In the genomic region with DNA sequence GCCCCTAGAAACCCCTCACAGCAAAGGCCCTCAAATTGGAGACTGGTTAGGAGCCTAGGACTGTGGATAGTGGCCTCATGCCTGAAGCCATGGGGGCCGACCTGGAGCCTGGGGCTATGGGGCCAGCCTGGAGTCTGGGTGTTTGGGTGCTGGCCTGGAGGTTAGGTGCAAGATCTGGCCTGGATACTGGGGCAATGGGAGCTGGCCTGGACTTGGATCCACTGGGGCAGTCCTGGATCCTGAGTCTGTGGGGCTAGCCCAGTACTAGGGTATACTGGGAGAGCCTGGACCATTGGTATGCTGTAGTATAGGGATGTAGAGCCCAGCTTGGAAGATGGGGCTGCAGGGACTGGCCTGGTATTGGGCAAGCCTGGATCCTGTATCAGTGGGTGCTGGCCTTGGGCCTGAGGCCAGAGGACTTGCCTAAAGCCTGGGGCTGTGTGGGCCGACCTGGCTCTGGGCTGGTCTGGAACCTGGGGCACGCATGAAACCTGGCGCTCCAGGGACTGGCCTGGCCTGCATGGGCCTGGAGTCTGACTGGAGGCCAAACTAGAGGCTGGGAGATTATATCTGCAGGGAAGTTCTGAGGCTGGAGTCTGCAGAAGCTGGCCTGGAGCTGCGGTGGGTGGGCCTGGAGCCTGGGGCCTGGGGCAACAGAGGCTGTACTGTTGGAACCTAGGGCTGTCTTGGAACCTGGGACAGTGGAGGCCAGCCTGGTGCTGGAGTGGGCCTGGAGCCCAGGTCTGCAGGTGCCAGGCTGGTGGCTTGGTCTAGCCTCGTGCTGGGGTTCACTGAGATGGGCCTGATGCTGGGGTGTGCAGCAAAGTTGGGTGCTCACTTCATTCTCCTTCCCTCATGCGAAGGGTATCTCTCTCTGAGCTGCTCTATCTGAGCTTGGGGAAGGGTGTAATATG, we compare ENCODE assay signal across 21 cellular contexts.
"Had no signal": no experiment of that assay in that cellular context is flagged by ENCODE, and none has a peak within 500 bp of the region (broad histone marks: within the 10 kb centered on the region; RNA-seq: fewer than 3 reads in every experiment).

No MANE protein-coding gene starts in this region.

- H3K36me3 Mint-ChIP-seq: activated naive CD4-positive, alpha-beta T cell treated with anti-CD3 and anti-CD28 coated beads, Interleukin-2, amount 10 ng/mL, durations not matched to agents 7 days and 5 days; memory B cell; naive thymus-derived CD8-positive, alpha-beta T cell had no signal

- H3K27me3 Mint-ChIP-seq: activated CD4-positive, alpha-beta memory T cell treated with anti-CD3 and anti-CD28 coated beads, Interleukin-2, amount 10 ng/mL, durations not matched to agents 7 days and 5 days; activated naive CD8-positive, alpha-beta T cell treated with anti-CD3 and anti-CD28 coated beads, Interleukin-2, amount 50 U/mL, for 24 hours; central memory CD8-positive, alpha-beta T cell; memory B cell; naive thymus-derived CD8-positive, alpha-beta T cell had no signal

- H3K9me3 ChIP-seq: colonic mucosa, testis had no signal

- H3K4me3 ChIP-seq: colonic mucosa, esophagus muscularis mucosa, gastroesophageal sphincter, heart left ventricle, testis had no signal

- DNase-seq: activated CD4-positive, alpha-beta memory T cell treated with anti-CD3 and anti-CD28 coated beads, Interleukin-2, amount 10 ng/mL, durations not matched to agents 7 days and 5 days; activated CD4-positive, alpha-beta T cell treated with anti-CD3 and anti-CD28 coated beads for 48 hours; activated CD4-positive, CD25-positive, alpha-beta regulatory T cell; activated effector memory CD4-positive, alpha-beta T cell treated with Interleukin-2 at 50 U/mL for 16 hours; activated naive CD4-positive, alpha-beta T cell treated with anti-CD3 and anti-CD28 coated beads, Interleukin-2, amount 10 ng/mL, durations not matched to agents 7 days and 5 days; activated naive CD8-positive, alpha-beta T cell treated with anti-CD3 and anti-CD28 coated beads, Interleukin-2, amount 50 U/mL, for 24 hours; activated T-cell treated with anti-CD3 and anti-CD28 coated beads, Interleukin-2, amount 50 U/mL, for 4 hours; anterior cingulate cortex; brain microvascular endothelial cell; colonic mucosa; left ventricle myocardium superior; naive thymus-derived CD8-positive, alpha-beta T cell; nucleus accumbens; retina; stimulated activated CD4-positive, alpha-beta T cell treated with anti-CD3 and anti-CD28 coated beads, Interleukin-2, amount 100 ng/mL, for 24 hours; testis had no signal

- H3K27me3 ChIP-seq: brain microvascular endothelial cell, colonic mucosa, esophagus muscularis mucosa, gastroesophageal sphincter, heart left ventricle, testis had no signal

- H3K4me3 Mint-ChIP-seq: activated CD4-positive, alpha-beta memory T cell treated with anti-CD3 and anti-CD28 coated beads, Interleukin-2, amount 10 ng/mL, durations not matched to agents 7 days and 5 days; activated naive CD4-positive, alpha-beta T cell treated with anti-CD3 and anti-CD28 coated beads, Interleukin-2, amount 10 ng/mL, durations not matched to agents 7 days and 5 days; activated naive CD8-positive, alpha-beta T cell treated with anti-CD3 and anti-CD28 coated beads, Interleukin-2, amount 50 U/mL, for 24 hours; activated T-cell treated with anti-CD3 and anti-CD28 coated beads, Interleukin-2, amount 50 U/mL, for 4 hours; central memory CD8-positive, alpha-beta T cell; memory B cell; naive thymus-derived CD8-positive, alpha-beta T cell had no signal

- H3K36me3 ChIP-seq: brain microvascular endothelial cell, colonic mucosa, esophagus muscularis mucosa, gastroesophageal sphincter, heart left ventricle had no signal

- H3K4me1 Mint-ChIP-seq: activated CD4-positive, alpha-beta memory T cell treated with anti-CD3 and anti-CD28 coated beads, Interleukin-2, amount 10 ng/mL, durations not matched to agents 7 days and 5 days; activated naive CD4-positive, alpha-beta T cell treated with anti-CD3 and anti-CD28 coated beads, Interleukin-2, amount 10 ng/mL, durations not matched to agents 7 days and 5 days; activated naive CD8-positive, alpha-beta T cell treated with anti-CD3 and anti-CD28 coated beads, Interleukin-2, amount 50 U/mL, for 24 hours; central memory CD8-positive, alpha-beta T cell; naive thymus-derived CD8-positive, alpha-beta T cell had no signal

- H3K9me3 Mint-ChIP-seq: activated CD4-positive, alpha-beta memory T cell treated with anti-CD3 and anti-CD28 coated beads, Interleukin-2, amount 10 ng/mL, durations not matched to agents 7 days and 5 days; activated naive CD4-positive, alpha-beta T cell treated with anti-CD3 and anti-CD28 coated beads, Interleukin-2, amount 10 ng/mL, durations not matched to agents 7 days and 5 days; activated naive CD8-positive, alpha-beta T cell treated with anti-CD3 and anti-CD28 coated beads, Interleukin-2, amount 50 U/mL, for 24 hours; activated T-cell treated with anti-CD3 and anti-CD28 coated beads, Interleukin-2, amount 50 U/mL, for 4 hours; central memory CD8-positive, alpha-beta T cell; memory B cell had no signal

- H3K27ac ChIP-seq: brain microvascular endothelial cell, colonic mucosa, esophagus muscularis mucosa, gastroesophageal sphincter, heart left ventricle, testis had no signal

- H3K4me1 ChIP-seq: colonic mucosa, esophagus muscularis mucosa, gastroesophageal sphincter, testis had no signal

- ATAC-seq: activated naive CD8-positive, alpha-beta T cell treated with anti-CD3 and anti-CD28 coated beads, Interleukin-2, amount 50 U/mL, for 24 hours; activated T-cell treated with anti-CD3 and anti-CD28 coated beads, Interleukin-2, amount 50 U/mL, for 4 hours; gastroesophageal sphincter; left ventricle myocardium superior; naive thymus-derived CD8-positive, alpha-beta T cell had no signal

- H3K27ac Mint-ChIP-seq: activated CD4-positive, alpha-beta memory T cell treated with anti-CD3 and anti-CD28 coated beads, Interleukin-2, amount 10 ng/mL, durations not matched to agents 7 days and 5 days; activated naive CD4-positive, alpha-beta T cell treated with anti-CD3 and anti-CD28 coated beads, Interleukin-2, amount 10 ng/mL, durations not matched to agents 7 days and 5 days; activated naive CD8-positive, alpha-beta T cell treated with anti-CD3 and anti-CD28 coated beads, Interleukin-2, amount 50 U/mL, for 24 hours; memory B cell; naive thymus-derived CD8-positive, alpha-beta T cell had no signal
